1 cellular context compared by ENCODE assay signal in the genomic region with DNA sequence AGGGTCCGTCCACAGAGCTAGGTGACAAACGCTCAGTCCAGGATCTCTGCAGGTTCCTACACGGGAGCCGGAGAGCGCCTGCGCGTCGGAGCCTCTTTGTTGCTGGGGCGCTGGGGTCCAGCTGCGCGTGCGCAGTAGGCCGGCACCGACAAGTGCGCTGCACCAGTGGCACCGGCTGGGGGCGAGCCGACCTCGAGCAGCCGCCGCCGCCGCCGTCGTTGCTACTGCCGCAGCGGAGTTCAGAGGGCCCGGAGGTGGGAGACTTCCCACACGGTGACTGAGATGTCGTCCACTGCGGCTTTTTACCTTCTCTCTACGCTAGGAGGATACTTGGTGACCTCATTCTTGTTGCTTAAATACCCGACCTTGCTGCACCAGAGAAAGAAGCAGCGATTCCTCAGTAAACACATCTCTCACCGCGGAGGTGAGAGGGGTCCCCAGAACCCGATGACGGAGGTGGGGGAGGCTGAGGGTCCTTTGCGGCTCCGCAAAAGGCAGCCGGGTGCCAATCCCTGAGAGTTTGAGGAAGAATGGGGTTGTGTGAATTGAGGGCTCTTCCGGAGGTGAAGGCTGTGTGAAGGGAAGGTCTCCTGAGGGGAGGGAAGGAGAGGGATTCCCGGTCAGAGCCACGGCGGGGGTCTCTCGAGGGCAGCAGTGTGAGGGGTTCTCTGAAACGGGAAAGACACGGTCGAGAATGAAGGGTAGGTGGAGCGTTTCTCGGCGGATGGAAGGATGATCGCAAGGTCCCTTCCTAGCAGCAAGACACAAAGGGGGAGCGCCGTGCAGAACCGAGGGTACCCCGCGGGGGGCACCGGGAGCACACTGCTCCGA.
TF ChIP-seq lines count a peak whose summit lies in the region.

A gene (plus strand): TSS at position 184 of the 831 bp plus-strand sequence. CDS start 99 bp downstream, at position 283.

TF ChIP-seq in HepG2, 621 proteins besides CTCF, POLR2A, EP300 and RAD21 (continued from another document and continues in another):
- TF ChIP-seq, protein P1, sequence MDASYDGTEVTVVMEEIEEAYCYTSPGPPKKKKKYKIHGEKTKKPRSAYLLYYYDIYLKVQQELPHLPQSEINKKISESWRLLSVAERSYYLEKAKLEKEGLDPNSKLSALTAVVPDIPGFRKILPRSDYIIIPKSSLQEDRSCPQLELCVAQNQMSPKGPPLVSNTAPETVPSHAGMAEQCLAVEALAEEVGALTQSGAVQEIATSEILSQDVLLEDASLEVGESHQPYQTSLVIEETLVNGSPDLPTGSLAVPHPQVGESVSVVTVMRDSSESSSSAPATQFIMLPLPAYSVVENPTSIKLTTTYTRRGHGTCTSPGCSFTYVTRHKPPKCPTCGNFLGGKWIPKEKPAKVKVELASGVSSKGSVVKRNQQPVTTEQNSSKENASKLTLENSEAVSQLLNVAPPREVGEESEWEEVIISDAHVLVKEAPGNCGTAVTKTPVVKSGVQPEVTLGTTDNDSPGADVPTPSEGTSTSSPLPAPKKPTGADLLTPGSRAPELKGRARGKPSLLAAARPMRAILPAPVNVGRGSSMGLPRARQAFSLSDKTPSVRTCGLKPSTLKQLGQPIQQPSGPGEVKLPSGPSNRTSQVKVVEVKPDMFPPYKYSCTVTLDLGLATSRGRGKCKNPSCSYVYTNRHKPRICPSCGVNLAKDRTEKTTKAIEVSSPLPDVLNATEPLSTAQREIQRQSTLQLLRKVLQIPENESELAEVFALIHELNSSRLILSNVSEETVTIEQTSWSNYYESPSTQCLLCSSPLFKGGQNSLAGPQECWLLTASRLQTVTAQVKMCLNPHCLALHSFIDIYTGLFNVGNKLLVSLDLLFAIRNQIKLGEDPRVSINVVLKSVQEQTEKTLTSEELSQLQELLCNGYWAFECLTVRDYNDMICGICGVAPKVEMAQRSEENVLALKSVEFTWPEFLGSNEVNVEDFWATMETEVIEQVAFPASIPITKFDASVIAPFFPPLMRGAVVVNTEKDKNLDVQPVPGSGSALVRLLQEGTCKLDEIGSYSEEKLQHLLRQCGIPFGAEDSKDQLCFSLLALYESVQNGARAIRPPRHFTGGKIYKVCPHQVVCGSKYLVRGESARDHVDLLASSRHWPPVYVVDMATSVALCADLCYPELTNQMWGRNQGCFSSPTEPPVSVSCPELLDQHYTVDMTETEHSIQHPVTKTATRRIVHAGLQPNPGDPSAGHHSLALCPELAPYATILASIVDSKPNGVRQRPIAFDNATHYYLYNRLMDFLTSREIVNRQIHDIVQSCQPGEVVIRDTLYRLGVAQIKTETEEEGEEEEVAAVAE (CRISPR knock-in tag; IDR thresholded peaks at IDR 0.05; ENCODE audit: borderline replicate concordance) = no peak
- TF ChIP-seq KAT2B (IDR thresholded peaks at IDR 0.05; ENCODE audit: borderline replicate concordance, low read depth, low read length) = no peak
- TF ChIP-seq, protein P2, sequence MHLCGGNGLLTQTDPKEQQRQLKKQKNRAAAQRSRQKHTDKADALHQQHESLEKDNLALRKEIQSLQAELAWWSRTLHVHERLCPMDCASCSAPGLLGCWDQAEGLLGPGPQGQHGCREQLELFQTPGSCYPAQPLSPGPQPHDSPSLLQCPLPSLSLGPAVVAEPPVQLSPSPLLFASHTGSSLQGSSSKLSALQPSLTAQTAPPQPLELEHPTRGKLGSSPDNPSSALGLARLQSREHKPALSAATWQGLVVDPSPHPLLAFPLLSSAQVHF (CRISPR knock-in tag; IDR thresholded peaks at IDR 0.05) = no peak
- TF ChIP-seq ZNF674 (CRISPR knock-in tag; IDR thresholded peaks at IDR 0.05; ENCODE audit: low read depth) = no peak
- TF ChIP-seq, protein P3, sequence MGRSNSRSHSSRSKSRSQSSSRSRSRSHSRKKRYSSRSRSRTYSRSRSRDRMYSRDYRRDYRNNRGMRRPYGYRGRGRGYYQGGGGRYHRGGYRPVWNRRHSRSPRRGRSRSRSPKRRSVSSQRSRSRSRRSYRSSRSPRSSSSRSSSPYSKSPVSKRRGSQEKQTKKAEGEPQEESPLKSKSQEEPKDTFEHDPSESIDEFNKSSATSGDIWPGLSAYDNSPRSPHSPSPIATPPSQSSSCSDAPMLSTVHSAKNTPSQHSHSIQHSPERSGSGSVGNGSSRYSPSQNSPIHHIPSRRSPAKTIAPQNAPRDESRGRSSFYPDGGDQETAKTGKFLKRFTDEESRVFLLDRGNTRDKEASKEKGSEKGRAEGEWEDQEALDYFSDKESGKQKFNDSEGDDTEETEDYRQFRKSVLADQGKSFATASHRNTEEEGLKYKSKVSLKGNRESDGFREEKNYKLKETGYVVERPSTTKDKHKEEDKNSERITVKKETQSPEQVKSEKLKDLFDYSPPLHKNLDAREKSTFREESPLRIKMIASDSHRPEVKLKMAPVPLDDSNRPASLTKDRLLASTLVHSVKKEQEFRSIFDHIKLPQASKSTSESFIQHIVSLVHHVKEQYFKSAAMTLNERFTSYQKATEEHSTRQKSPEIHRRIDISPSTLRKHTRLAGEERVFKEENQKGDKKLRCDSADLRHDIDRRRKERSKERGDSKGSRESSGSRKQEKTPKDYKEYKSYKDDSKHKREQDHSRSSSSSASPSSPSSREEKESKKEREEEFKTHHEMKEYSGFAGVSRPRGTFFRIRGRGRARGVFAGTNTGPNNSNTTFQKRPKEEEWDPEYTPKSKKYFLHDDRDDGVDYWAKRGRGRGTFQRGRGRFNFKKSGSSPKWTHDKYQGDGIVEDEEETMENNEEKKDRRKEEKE (IDR thresholded peaks at IDR 0.05) = no peak
- TF ChIP-seq ZZZ3 (CRISPR knock-in tag; IDR thresholded peaks at IDR 0.05; ENCODE audit: borderline replicate concordance) = 0 out of 2 replicates have a peak, but pooled peaks have one; percentile 11
- no peak for TF ChIP-seq ZBTB42 (CRISPR knock-in tag; IDR thresholded peaks at IDR 0.05)
- TF ChIP-seq CHCHD3 (CRISPR knock-in tag; IDR thresholded peaks at IDR 0.05) = no peak; the same call in 1 of the 2 replicates
- peak; percentile 88 for TF ChIP-seq SPEN (CRISPR knock-in tag; IDR thresholded peaks at IDR 0.05; ENCODE audit: low read depth)
- peak; percentile 12; the same call in 1 of the 2 replicates for TF ChIP-seq FOXA3 (CRISPR knock-in tag; IDR thresholded peaks at IDR 0.05)
- 0 out of 2 replicates have a peak, but pooled peaks have one; percentile 22 for TF ChIP-seq MAZ (IDR thresholded peaks at IDR 0.05; ENCODE audit: borderline replicate concordance, low read depth, low read length)
- 0 out of 2 replicates have a peak, but pooled peaks have one; percentile 60 for TF ChIP-seq MAZ (CRISPR knock-in tag; IDR thresholded peaks at IDR 0.05; ENCODE audit: low read depth)
- TF ChIP-seq ZNF766 (CRISPR knock-in tag; IDR thresholded peaks at IDR 0.05; ENCODE audit: borderline replicate concordance) = no peak
- peak; percentile 73 for TF ChIP-seq ZFY (CRISPR knock-in tag; IDR thresholded peaks at IDR 0.05)
- no peak for TF ChIP-seq ZNF24 (IDR thresholded peaks at IDR 0.05)
- peak; percentile 71 for TF ChIP-seq SKI (IDR thresholded peaks at IDR 0.05; ENCODE audit: partially characterized antibody)
- no peak for TF ChIP-seq TRIM24 (CRISPR knock-in tag; IDR thresholded peaks at IDR 0.05)
- no peak for TF ChIP-seq NR1H2 (CRISPR knock-in tag; IDR thresholded peaks at IDR 0.05; ENCODE audit: borderline replicate concordance, low read depth)
- TF ChIP-seq, protein P4, sequence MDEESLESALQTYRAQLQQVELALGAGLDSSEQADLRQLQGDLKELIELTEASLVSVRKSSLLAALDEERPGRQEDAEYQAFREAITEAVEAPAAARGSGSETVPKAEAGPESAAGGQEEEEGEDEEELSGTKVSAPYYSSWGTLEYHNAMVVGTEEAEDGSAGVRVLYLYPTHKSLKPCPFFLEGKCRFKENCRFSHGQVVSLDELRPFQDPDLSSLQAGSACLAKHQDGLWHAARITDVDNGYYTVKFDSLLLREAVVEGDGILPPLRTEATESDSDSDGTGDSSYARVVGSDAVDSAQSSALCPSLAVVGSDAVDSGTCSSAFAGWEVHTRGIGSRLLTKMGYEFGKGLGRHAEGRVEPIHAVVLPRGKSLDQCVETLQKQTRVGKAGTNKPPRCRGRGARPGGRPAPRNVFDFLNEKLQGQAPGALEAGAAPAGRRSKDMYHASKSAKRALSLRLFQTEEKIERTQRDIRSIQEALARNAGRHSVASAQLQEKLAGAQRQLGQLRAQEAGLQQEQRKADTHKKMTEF (CRISPR knock-in tag; IDR thresholded peaks at IDR 0.05) = peak; percentile 77
- no peak for TF ChIP-seq HDAC6 (IDR thresholded peaks at IDR 0.05; ENCODE audit: low read depth, low read length)
- TF ChIP-seq PHF8 (CRISPR knock-in tag; IDR thresholded peaks at IDR 0.05) = peak; percentile 81
- TF ChIP-seq HNRNPL (IDR thresholded peaks at IDR 0.05; ENCODE audit: low read depth, low read length) = no peak
- peak; percentile 75; the same call in 1 of the 2 replicates for TF ChIP-seq ZMAT3 (CRISPR knock-in tag; conservative IDR thresholded peaks at IDR 0.05)
- no peak for TF ChIP-seq MAFF (IDR thresholded peaks at IDR 0.05; ENCODE audit: low read depth, low read length)
- no peak for TF ChIP-seq SRY (CRISPR knock-in tag; IDR thresholded peaks at IDR 0.05)
- TF ChIP-seq ZNF17 (CRISPR knock-in tag; IDR thresholded peaks at IDR 0.05) = no peak
- TF ChIP-seq, protein P5, sequence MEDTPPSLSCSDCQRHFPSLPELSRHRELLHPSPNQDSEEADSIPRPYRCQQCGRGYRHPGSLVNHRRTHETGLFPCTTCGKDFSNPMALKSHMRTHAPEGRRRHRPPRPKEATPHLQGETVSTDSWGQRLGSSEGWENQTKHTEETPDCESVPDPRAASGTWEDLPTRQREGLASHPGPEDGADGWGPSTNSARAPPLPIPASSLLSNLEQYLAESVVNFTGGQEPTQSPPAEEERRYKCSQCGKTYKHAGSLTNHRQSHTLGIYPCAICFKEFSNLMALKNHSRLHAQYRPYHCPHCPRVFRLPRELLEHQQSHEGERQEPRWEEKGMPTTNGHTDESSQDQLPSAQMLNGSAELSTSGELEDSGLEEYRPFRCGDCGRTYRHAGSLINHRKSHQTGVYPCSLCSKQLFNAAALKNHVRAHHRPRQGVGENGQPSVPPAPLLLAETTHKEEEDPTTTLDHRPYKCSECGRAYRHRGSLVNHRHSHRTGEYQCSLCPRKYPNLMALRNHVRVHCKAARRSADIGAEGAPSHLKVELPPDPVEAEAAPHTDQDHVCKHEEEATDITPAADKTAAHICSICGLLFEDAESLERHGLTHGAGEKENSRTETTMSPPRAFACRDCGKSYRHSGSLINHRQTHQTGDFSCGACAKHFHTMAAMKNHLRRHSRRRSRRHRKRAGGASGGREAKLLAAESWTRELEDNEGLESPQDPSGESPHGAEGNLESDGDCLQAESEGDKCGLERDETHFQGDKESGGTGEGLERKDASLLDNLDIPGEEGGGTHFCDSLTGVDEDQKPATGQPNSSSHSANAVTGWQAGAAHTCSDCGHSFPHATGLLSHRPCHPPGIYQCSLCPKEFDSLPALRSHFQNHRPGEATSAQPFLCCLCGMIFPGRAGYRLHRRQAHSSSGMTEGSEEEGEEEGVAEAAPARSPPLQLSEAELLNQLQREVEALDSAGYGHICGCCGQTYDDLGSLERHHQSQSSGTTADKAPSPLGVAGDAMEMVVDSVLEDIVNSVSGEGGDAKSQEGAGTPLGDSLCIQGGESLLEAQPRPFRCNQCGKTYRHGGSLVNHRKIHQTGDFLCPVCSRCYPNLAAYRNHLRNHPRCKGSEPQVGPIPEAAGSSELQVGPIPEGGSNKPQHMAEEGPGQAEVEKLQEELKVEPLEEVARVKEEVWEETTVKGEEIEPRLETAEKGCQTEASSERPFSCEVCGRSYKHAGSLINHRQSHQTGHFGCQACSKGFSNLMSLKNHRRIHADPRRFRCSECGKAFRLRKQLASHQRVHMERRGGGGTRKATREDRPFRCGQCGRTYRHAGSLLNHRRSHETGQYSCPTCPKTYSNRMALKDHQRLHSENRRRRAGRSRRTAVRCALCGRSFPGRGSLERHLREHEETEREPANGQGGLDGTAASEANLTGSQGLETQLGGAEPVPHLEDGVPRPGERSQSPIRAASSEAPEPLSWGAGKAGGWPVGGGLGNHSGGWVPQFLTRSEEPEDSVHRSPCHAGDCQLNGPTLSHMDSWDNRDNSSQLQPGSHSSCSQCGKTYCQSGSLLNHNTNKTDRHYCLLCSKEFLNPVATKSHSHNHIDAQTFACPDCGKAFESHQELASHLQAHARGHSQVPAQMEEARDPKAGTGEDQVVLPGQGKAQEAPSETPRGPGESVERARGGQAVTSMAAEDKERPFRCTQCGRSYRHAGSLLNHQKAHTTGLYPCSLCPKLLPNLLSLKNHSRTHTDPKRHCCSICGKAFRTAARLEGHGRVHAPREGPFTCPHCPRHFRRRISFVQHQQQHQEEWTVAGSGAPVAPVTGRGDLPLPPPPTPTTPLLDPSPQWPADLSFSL (CRISPR knock-in tag; IDR thresholded peaks at IDR 0.05) = no peak
- 0 out of 2 replicates have a peak, but pooled peaks have one; percentile 46 for TF ChIP-seq KLF13 (CRISPR knock-in tag; IDR thresholded peaks at IDR 0.05)
- TF ChIP-seq, protein P6, sequence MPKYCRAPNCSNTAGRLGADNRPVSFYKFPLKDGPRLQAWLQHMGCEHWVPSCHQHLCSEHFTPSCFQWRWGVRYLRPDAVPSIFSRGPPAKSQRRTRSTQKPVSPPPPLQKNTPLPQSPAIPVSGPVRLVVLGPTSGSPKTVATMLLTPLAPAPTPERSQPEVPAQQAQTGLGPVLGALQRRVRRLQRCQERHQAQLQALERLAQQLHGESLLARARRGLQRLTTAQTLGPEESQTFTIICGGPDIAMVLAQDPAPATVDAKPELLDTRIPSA (CRISPR knock-in tag; IDR thresholded peaks at IDR 0.05; ENCODE audit: borderline replicate concordance) = 0 out of 2 replicates have a peak, but pooled peaks have one; percentile 49
- TF ChIP-seq DNMT1 (CRISPR knock-in tag; IDR thresholded peaks at IDR 0.05) = peak; percentile 47; the same call in 1 of the 2 replicates
- peak; percentile 93; the same call in 1 of the 2 replicates for TF ChIP-seq ZNF788 (CRISPR knock-in tag; IDR thresholded peaks at IDR 0.05; ENCODE audit: borderline replicate concordance)
- TF ChIP-seq CCDC6 (CRISPR knock-in tag; IDR thresholded peaks at IDR 0.05) = peak; percentile 38; the same call in 1 of the 2 replicates
- TF ChIP-seq HNRNPLL (IDR thresholded peaks at IDR 0.05; ENCODE audit: low read depth, low read length, poor library complexity, severe bottlenecking) = peak; percentile 98
- TF ChIP-seq, protein P7, sequence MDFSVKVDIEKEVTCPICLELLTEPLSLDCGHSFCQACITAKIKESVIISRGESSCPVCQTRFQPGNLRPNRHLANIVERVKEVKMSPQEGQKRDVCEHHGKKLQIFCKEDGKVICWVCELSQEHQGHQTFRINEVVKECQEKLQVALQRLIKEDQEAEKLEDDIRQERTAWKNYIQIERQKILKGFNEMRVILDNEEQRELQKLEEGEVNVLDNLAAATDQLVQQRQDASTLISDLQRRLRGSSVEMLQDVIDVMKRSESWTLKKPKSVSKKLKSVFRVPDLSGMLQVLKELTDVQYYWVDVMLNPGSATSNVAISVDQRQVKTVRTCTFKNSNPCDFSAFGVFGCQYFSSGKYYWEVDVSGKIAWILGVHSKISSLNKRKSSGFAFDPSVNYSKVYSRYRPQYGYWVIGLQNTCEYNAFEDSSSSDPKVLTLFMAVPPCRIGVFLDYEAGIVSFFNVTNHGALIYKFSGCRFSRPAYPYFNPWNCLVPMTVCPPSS (IDR thresholded peaks at IDR 0.05) = no peak
- TF ChIP-seq ZSCAN22 (CRISPR knock-in tag; IDR thresholded peaks at IDR 0.05) = peak; percentile 75; the same call in 1 of the 2 replicates
- TF ChIP-seq ARNTL (CRISPR knock-in tag; IDR thresholded peaks at IDR 0.05) = 0 out of 2 replicates have a peak, but pooled peaks have one; percentile 40
- TF ChIP-seq IKZF4 (CRISPR knock-in tag; IDR thresholded peaks at IDR 0.05; ENCODE audit: borderline replicate concordance, low read depth, not compliant biosample characterization) = peak; percentile 41
- 0 out of 2 replicates have a peak, but pooled peaks have one; percentile 77 for TF ChIP-seq NFE2L1 (CRISPR knock-in tag; IDR thresholded peaks at IDR 0.05; ENCODE audit: borderline replicate concordance)
- peak; percentile 7 for TF ChIP-seq RBM39 (IDR thresholded peaks at IDR 0.05; ENCODE audit: low read depth, low read length, poor library complexity, severe bottlenecking)
- peak; percentile 86 for TF ChIP-seq STAG1 (CRISPR knock-in tag; IDR thresholded peaks at IDR 0.05)
- TF ChIP-seq ZNF441 (CRISPR knock-in tag; IDR thresholded peaks at IDR 0.05; ENCODE audit: borderline replicate concordance) = 0 out of 2 replicates have a peak, but pooled peaks have one; percentile 22
